1 cellular context compared by ENCODE assay signal in genomic region chr6:31737315-31738047, GRCh38.
TF ChIP-seq lines count a peak whose summit lies in the region.

No MANE protein-coding gene starts in this region.

TF ChIP-seq in K562, 482 proteins besides CTCF, POLR2A, EP300 and RAD21 (continues in another document):
- no peak for TF ChIP-seq RNF2 (IDR thresholded peaks at IDR 0.05)
- TF ChIP-seq CBX8 (IDR thresholded peaks at IDR 0.05; ENCODE audit: borderline replicate concordance, extremely low read depth, low read depth, low read length, poor library complexity, severe bottlenecking) = no peak
- TF ChIP-seq MCM2 (IDR thresholded peaks at IDR 0.05; ENCODE audit: low read depth) = no peak
- no peak for TF ChIP-seq ZNF707 (CRISPR knock-in tag; conservative IDR thresholded peaks at IDR 0.05)
- no peak for TF ChIP-seq ZNF184 (CRISPR knock-in tag; IDR thresholded peaks at IDR 0.05)
- no peak; the same call in 1 of the 2 replicates for TF ChIP-seq EZH2 (IDR thresholded peaks at IDR 0.05; ENCODE audit: borderline replicate concordance, low read depth, low read length)
- TF ChIP-seq PHF20 (IDR thresholded peaks at IDR 0.05; ENCODE audit: partially characterized antibody) = no peak
- no peak for TF ChIP-seq AFF4 (CRISPR knock-in tag; IDR thresholded peaks at IDR 0.05)
- no peak for TF ChIP-seq NCOR1 (IDR thresholded peaks at IDR 0.05)
- TF ChIP-seq MXD1 (CRISPR knock-in tag; IDR thresholded peaks at IDR 0.05; ENCODE audit: borderline replicate concordance, poor library complexity, severe bottlenecking) = no peak
- no peak for TF ChIP-seq ZSCAN29 (IDR thresholded peaks at IDR 0.05)
- TF ChIP-seq ZNF740 (CRISPR knock-in tag; IDR thresholded peaks at IDR 0.05) = no peak
- TF ChIP-seq ZNF740 (tag; IDR thresholded peaks at IDR 0.05) = peak in 1 of 2 experiments; percentile 52; a peak in 1 of 4 replicates
- no peak; the same call in 1 of the 2 replicates for TF ChIP-seq ZNF239 (CRISPR knock-in tag; IDR thresholded peaks at IDR 0.05)
- no peak; a peak in 1 of 6 replicates for TF ChIP-seq ZBTB11 (CRISPR knock-in tag; IDR thresholded peaks at IDR 0.05)
- no peak for TF ChIP-seq ZBTB7A (IDR thresholded peaks at IDR 0.05; ENCODE audit: borderline replicate concordance, control insufficient read depth, low read depth, low read length)
- no peak for TF ChIP-seq SFPQ (IDR thresholded peaks at IDR 0.05; ENCODE audit: low read depth, low read length)
- TF ChIP-seq SMARCA5 (IDR thresholded peaks at IDR 0.05) = peak; percentile 64; the same call in 1 of the 2 replicates
- no peak for TF ChIP-seq HNRNPH1 (optimal IDR thresholded peaks at IDR 0.05; ENCODE audit: low read depth, low read length)
- TF ChIP-seq LARP7 (IDR thresholded peaks at IDR 0.05) = peak; percentile 94; the same call in 1 of the 2 replicates
- TF ChIP-seq DNMT1 (IDR thresholded peaks at IDR 0.05) = peak; percentile 73; the same call in 1 of the 2 replicates
- no peak for TF ChIP-seq ZNF609 (CRISPR knock-in tag; IDR thresholded peaks at IDR 0.05; ENCODE audit: borderline replicate concordance)
- TF ChIP-seq ZNF12 (CRISPR knock-in tag; IDR thresholded peaks at IDR 0.05) = no peak
- peak; percentile 89; the same call in 1 of the 2 replicates for TF ChIP-seq ZNF830 (CRISPR knock-in tag; IDR thresholded peaks at IDR 0.05)
- TF ChIP-seq CEBPG (CRISPR knock-in tag; IDR thresholded peaks at IDR 0.05) = no peak
- TF ChIP-seq CEBPG (tag; conservative IDR thresholded peaks at IDR 0.05 in 1 of 2, IDR thresholded peaks at IDR 0.05 in 1 of 2) = no peak
- TF ChIP-seq ZNF24 (IDR thresholded peaks at IDR 0.05) = no peak
- no peak for TF ChIP-seq HSF4 (CRISPR knock-in tag; IDR thresholded peaks at IDR 0.05; ENCODE audit: borderline replicate concordance)
- peak; percentile 54; the same call in 1 of the 2 replicates for TF ChIP-seq E2F3 (CRISPR knock-in tag; IDR thresholded peaks at IDR 0.05)
- no peak for TF ChIP-seq RAD51 (IDR thresholded peaks at IDR 0.05; ENCODE audit: borderline replicate concordance, low read depth)
- TF ChIP-seq SRSF1 (IDR thresholded peaks at IDR 0.05; ENCODE audit: low read depth, low read length) = no peak
- TF ChIP-seq U2AF1 (optimal IDR thresholded peaks at IDR 0.05; ENCODE audit: low read depth, low read length) = no peak
- TF ChIP-seq ZKSCAN8 (CRISPR knock-in tag; IDR thresholded peaks at IDR 0.05) = no peak
- peak; percentile 43; the same call in 1 of the 2 replicates for TF ChIP-seq ETV1 (tag; conservative IDR thresholded peaks at IDR 0.05; ENCODE audit: low read depth)
- no peak for TF ChIP-seq FOXJ3 (CRISPR knock-in tag; IDR thresholded peaks at IDR 0.05)
- no peak for TF ChIP-seq ELK1 (CRISPR knock-in tag; IDR thresholded peaks at IDR 0.05)
- no peak for TF ChIP-seq SMAD4 (CRISPR knock-in tag; conservative IDR thresholded peaks at IDR 0.05)
- peak; percentile 85 for TF ChIP-seq ZNF512 (tag; IDR thresholded peaks at IDR 0.05)
